ENCODE assay signal across 24 cellular contexts in genomic region chr18:31229829-31230228, GRCh38.
DNase-seq lines count a peak whose midpoint lies in the region; ATAC-seq, FAIRE-seq and TF ChIP-seq lines count a peak whose summit lies in the region.
"Had no signal": no experiment of that assay in that cellular context is flagged by ENCODE, and none has a peak within 500 bp of the region (broad histone marks: within the 10 kb centered on the region; RNA-seq: fewer than 3 reads in every experiment).

No MANE protein-coding gene starts in this region.

- H3K36me3 ChIP-seq in RWPE2 (ENCODE audit: low read depth): no peaks in the 10 kb centered on the region
- H3K36me3 ChIP-seq: gastroesophageal sphincter, sigmoid colon had no signal

- peak; percentile 28 for ATAC-seq in GM18868 (IDR thresholded peaks at IDR 0.05; ENCODE audit: unreplicated experiment)
- ATAC-seq in HG02870 (IDR thresholded peaks at IDR 0.05; ENCODE audit: unreplicated experiment): peak; percentile 33
- ATAC-seq in RWPE2 (ENCODE audit: low read depth): no peak
- ATAC-seq: activated CD4-positive, CD25-positive, alpha-beta regulatory T cell treated with anti-CD3 and anti-CD28 coated beads, Interleukin-2, amount 50 U/mL, for 24 hours; activated T-cell treated with anti-CD3 and anti-CD28 coated beads, Interleukin-2, amount 50 U/mL, for 4 hours; gastroesophageal sphincter; naive thymus-derived CD8-positive, alpha-beta T cell; stimulated activated naive B cell treated with anti-CD40 and anti-IgM and Interleukin-4, amounts not matched to agents 10 μg/mL and 1 μg/mL and 100 μg/mL, for 72 hours had no signal

- intact Hi-C loops in posterior vena cava (cut with DNase I): no loop called here

- H3K4me1 ChIP-seq in RWPE2 (ENCODE audit: insufficient read depth, poor library complexity, severe bottlenecking): peaks cover 19% of the 10 kb centered on the region
- H3K4me1 ChIP-seq: gastroesophageal sphincter, sigmoid colon had no signal

- no peak for TF ChIP-seq CTCF in RWPE2 (IDR thresholded peaks at IDR 0.05; ENCODE audit: poor library complexity, severe bottlenecking)

- FAIRE-seq in H54 (lab: Jason Lieb, UNC): no peak
- FAIRE-seq: G401.6 had no signal

- TF ChIP-seq POLR2A in H54 (IDR thresholded peaks at IDR 0.05; ENCODE audit: low read depth, low read length): no peak

- DNase-seq in RWPE2 (ENCODE audit: low spot score): no peak
- no peak for DNase-seq in activated CD4-positive, alpha-beta T cell treated with anti-CD3 and anti-CD28 coated beads for 4 hours
- DNase-seq in posterior vena cava (ENCODE audit: low spot score): no peak
- no peak for DNase-seq in H54 (ENCODE audit: insufficient read length, low spot score)
- DNase-seq: activated naive CD4-positive, alpha-beta T cell treated with anti-CD3 and anti-CD28 coated beads, Interleukin-2, amount 50 U/mL, for 16 hours; activated T-cell treated with anti-CD3 and anti-CD28 coated beads, Interleukin-2, amount 50 U/mL, for 4 hours; anterior cingulate cortex; CD4-positive, CD25-positive, alpha-beta regulatory T cell; DMS153; mesendoderm; naive thymus-derived CD8-positive, alpha-beta T cell; NCI-H1092 treated with DMSO at 0.1 percent for 48 hours; NCI-H2107; NCI-H526 treated with DMSO at 0.1 percent for 48 hours; Right ventricle myocardium superior; sigmoid colon; stimulated activated CD4-positive, alpha-beta T cell treated with anti-CD3 and anti-CD28 coated beads, Interleukin-1b, Interleukin-23, amount 100 ng/mL, for 48 hours; stimulated activated naive B cell treated with anti-CD40 and anti-IgM and Interleukin-4, amounts not matched to agents 10 μg/mL and 1 μg/mL and 100 μg/mL, for 72 hours had no signal

- H3K4me3 ChIP-seq in RWPE2 (ENCODE audit: severe bottlenecking): no peak overlapping the region
- no peak overlapping the region for H3K4me3 ChIP-seq in skin epidermis
- H3K4me3 ChIP-seq: gastroesophageal sphincter, sigmoid colon had no signal

- no peaks in the 10 kb centered on the region for H3K9me3 ChIP-seq in RWPE2 (ENCODE audit: severe bottlenecking)
- H3K9me3 ChIP-seq: gastroesophageal sphincter, sigmoid colon had no signal

- no peaks in the 10 kb centered on the region for H3K27me3 ChIP-seq in RWPE2 (ENCODE audit: insufficient read depth, poor library complexity, severe bottlenecking)
- H3K27me3 ChIP-seq: gastroesophageal sphincter, sigmoid colon had no signal

- H3K27ac ChIP-seq in RWPE2 (ENCODE audit: poor library complexity, severe bottlenecking) (peak overlapping the region; percentile 71), skin epidermis (peak overlapping the region in 11 of 21 experiments; percentile 3 to 79 (median 55))
- H3K27ac ChIP-seq: gastroesophageal sphincter, sigmoid colon had no signal
